Comparison of ENCODE assay signal across 20 cellular contexts in the genomic region with DNA sequence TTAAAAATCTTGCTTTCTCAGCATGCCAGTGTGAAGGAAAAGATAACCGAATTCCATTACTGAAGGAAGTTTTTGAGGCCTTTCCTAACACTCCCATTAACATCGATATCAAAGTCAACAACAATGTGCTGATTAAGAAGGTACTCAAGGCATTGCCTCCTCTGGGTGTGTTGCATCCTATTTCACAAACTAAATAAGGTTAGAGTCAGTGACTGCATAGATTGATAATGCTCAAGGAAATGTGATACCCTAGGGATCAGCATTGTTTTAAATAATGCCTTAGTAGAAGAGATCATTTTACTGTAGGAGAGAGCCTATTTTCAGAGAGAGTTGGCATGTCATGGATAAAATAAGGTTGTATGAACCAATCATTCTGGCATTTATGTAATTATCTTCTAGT.
"Had no signal": no experiment of that assay in that cellular context is flagged by ENCODE, and none has a peak within 500 bp of the region (broad histone marks: within the 10 kb centered on the region; RNA-seq: fewer than 3 reads in every experiment).

No MANE protein-coding gene starts in this region.

- H3K36me3 ChIP-seq: breast epithelium, upper lobe of right lung had no signal

- FAIRE-seq: astrocyte had no signal

- H3K4me3 Mint-ChIP-seq: activated CD4-positive, alpha-beta T cell treated with anti-CD3 and anti-CD28 coated beads, Interleukin-2, amount 10 ng/mL, durations not matched to agents 7 days and 5 days; activated CD8-positive, alpha-beta T cell treated with anti-CD3 and anti-CD28 coated beads, Interleukin-2, amount 10 ng/mL, durations not matched to agents 7 days and 5 days; activated naive CD4-positive, alpha-beta T cell treated with anti-CD3 and anti-CD28 coated beads for 36 hours; activated T-cell treated with anti-CD3 and anti-CD28 coated beads, Interleukin-2, amount 50 U/mL, for 24 hours; mesothelial cell of epicardium; nephron had no signal

- H3K4me1 ChIP-seq: breast epithelium, upper lobe of right lung had no signal

- DNase-seq: activated CD4-positive, alpha-beta T cell treated with anti-CD3 and anti-CD28 coated beads, Interleukin-2, amount 10 ng/mL, durations not matched to agents 7 days and 5 days; activated CD8-positive, alpha-beta T cell treated with anti-CD3 and anti-CD28 coated beads, Interleukin-2, amount 10 ng/mL, durations not matched to agents 7 days and 5 days; activated naive CD4-positive, alpha-beta T cell treated with anti-CD3 and anti-CD28 coated beads for 36 hours; activated T-cell treated with anti-CD3 and anti-CD28 coated beads, Interleukin-2, amount 50 U/mL, for 24 hours; dermis blood vessel endothelial cell; effector memory CD4-positive, alpha-beta T cell; nucleus accumbens; posterior cingulate gyrus; stimulated activated CD4-positive, alpha-beta T cell treated with anti-CD3 and anti-CD28 coated beads, Interleukin-12 subunit alpha, Interleukin-12 subunit beta, amount 100 ng/mL, for 4 hours; stimulated activated CD4-positive, alpha-beta T cell treated with anti-CD3 and anti-CD28 coated beads, Interleukin-1b, Interleukin-23, amount 100 ng/mL, for 48 hours; stimulated activated CD8-positive, alpha-beta memory T cell treated with anti-CD3 and anti-CD28 coated beads, Interleukin-4, amount 100 ng/mL, for 48 hours; stimulated activated naive CD4-positive, alpha-beta T cell; upper lobe of right lung had no signal

- H3K9me3 ChIP-seq: breast epithelium, upper lobe of right lung had no signal

- H3K4me1 Mint-ChIP-seq: activated CD4-positive, alpha-beta T cell treated with anti-CD3 and anti-CD28 coated beads, Interleukin-2, amount 10 ng/mL, durations not matched to agents 7 days and 5 days; mesothelial cell of epicardium had no signal

- H3K9me3 Mint-ChIP-seq: activated CD4-positive, alpha-beta T cell treated with anti-CD3 and anti-CD28 coated beads, Interleukin-2, amount 10 ng/mL, durations not matched to agents 7 days and 5 days; activated naive CD4-positive, alpha-beta T cell treated with anti-CD3 and anti-CD28 coated beads for 36 hours; activated T-cell treated with anti-CD3 and anti-CD28 coated beads, Interleukin-2, amount 50 U/mL, for 24 hours; activated T-helper 2 cell treated with anti-CD3 and anti-CD28 coated beads, Interferon-gamma antibody, Interleukin-2, Interleukin-4, amounts not matched to agents 10 μg/mL and 5 μg/mL and 100 μg/mL, durations not matched to agents 14 hours and 24 hours and 36 hours; mesothelial cell of epicardium; nephron had no signal

- H3K27ac ChIP-seq: breast epithelium, upper lobe of right lung had no signal

- H3K4me3 ChIP-seq: breast epithelium, lung, upper lobe of right lung had no signal

- ATAC-seq: activated CD4-positive, CD25-positive, alpha-beta regulatory T cell treated with anti-CD3 and anti-CD28 coated beads, Interleukin-2, amount 50 U/mL, for 24 hours; activated CD8-positive, alpha-beta T cell treated with anti-CD3 and anti-CD28 coated beads, Interleukin-2, amount 10 ng/mL, durations not matched to agents 7 days and 5 days; upper lobe of right lung had no signal

- H3K27me3 Mint-ChIP-seq: activated CD4-positive, alpha-beta T cell treated with anti-CD3 and anti-CD28 coated beads, Interleukin-2, amount 10 ng/mL, durations not matched to agents 7 days and 5 days; activated T-cell treated with anti-CD3 and anti-CD28 coated beads, Interleukin-2, amount 50 U/mL, for 24 hours had no signal

- H3K27ac Mint-ChIP-seq: activated CD4-positive, alpha-beta T cell treated with anti-CD3 and anti-CD28 coated beads, Interleukin-2, amount 10 ng/mL, durations not matched to agents 7 days and 5 days; activated CD8-positive, alpha-beta T cell treated with anti-CD3 and anti-CD28 coated beads, Interleukin-2, amount 10 ng/mL, durations not matched to agents 7 days and 5 days; activated naive CD4-positive, alpha-beta T cell treated with anti-CD3 and anti-CD28 coated beads for 36 hours; activated T-cell treated with anti-CD3 and anti-CD28 coated beads, Interleukin-2, amount 50 U/mL, for 24 hours; activated T-helper 2 cell treated with anti-CD3 and anti-CD28 coated beads, Interferon-gamma antibody, Interleukin-2, Interleukin-4, amounts not matched to agents 10 μg/mL and 5 μg/mL and 100 μg/mL, durations not matched to agents 14 hours and 24 hours and 36 hours; mesothelial cell of epicardium had no signal

- H3K27me3 ChIP-seq: breast epithelium, upper lobe of right lung had no signal
